ENCODE assay signal across 20 cellular contexts in genomic region chr21:37717534-37717933, GRCh38.
"Had no signal": no experiment of that assay in that cellular context is flagged by ENCODE, and none has a peak within 500 bp of the region (broad histone marks: within the 10 kb centered on the region; RNA-seq: fewer than 3 reads in every experiment).

No MANE protein-coding gene starts in this region.

- H3K36me3 ChIP-seq: breast epithelium, left ventricle myocardium inferior, prostate gland, spleen, thyroid gland had no signal

- H3K4me1 ChIP-seq: breast epithelium, left ventricle myocardium inferior, prostate gland, spleen, thyroid gland had no signal

- H3K27ac ChIP-seq: breast epithelium, hepatocyte, left ventricle myocardium inferior, prostate gland, spleen, thyroid gland had no signal

- H3K27ac Mint-ChIP-seq: activated CD4-positive, alpha-beta memory T cell treated with anti-CD3 and anti-CD28 coated beads for 36 hours; activated naive CD8-positive, alpha-beta T cell treated with anti-CD3 and anti-CD28 coated beads for 36 hours; naive thymus-derived CD4-positive, alpha-beta T cell had no signal

- H3K4me1 Mint-ChIP-seq: activated naive CD8-positive, alpha-beta T cell treated with anti-CD3 and anti-CD28 coated beads for 36 hours; central memory CD8-positive, alpha-beta T cell; naive thymus-derived CD4-positive, alpha-beta T cell; neural crest cell had no signal

- H3K9me3 ChIP-seq: breast epithelium, prostate gland, spleen, thyroid gland had no signal

- H3K79me2 ChIP-seq: hepatocyte had no signal

- DNase-seq: activated CD4-positive, alpha-beta memory T cell treated with anti-CD3 and anti-CD28 coated beads for 36 hours; activated CD4-positive, alpha-beta T cell treated with anti-CD3 and anti-CD28 coated beads for 48 hours; activated naive CD4-positive, alpha-beta T cell treated with Interleukin-2 at 50 U/mL for 16 hours; activated naive CD8-positive, alpha-beta T cell treated with anti-CD3 and anti-CD28 coated beads for 36 hours; activated T-cell treated with anti-CD3 and anti-CD28 coated beads, Interleukin-2, amount 50 U/mL, for 48 hours; effector memory CD4-positive, alpha-beta T cell; glutamatergic neuron; left ventricle myocardium inferior; naive thymus-derived CD4-positive, alpha-beta T cell; spleen; stimulated activated CD4-positive, alpha-beta T cell treated with anti-CD3 and anti-CD28 coated beads, Interleukin-4, amount 100 ng/mL, for 24 hours; stimulated activated naive CD8-positive, alpha-beta T cell treated with anti-CD3 and anti-CD28 coated beads, Interleukin-15, Interleukin-2, amounts not matched to agents 100 U/mL and 50 U/mL, for 24 hours; T-helper 9 cell; thyroid gland had no signal

- H3K4me3 Mint-ChIP-seq: activated CD4-positive, alpha-beta memory T cell treated with anti-CD3 and anti-CD28 coated beads for 36 hours; activated naive CD8-positive, alpha-beta T cell treated with anti-CD3 and anti-CD28 coated beads for 36 hours; central memory CD8-positive, alpha-beta T cell; naive thymus-derived CD4-positive, alpha-beta T cell; neural crest cell had no signal

- ATAC-seq: esophagus mucosa; naive thymus-derived CD4-positive, alpha-beta T cell; stimulated activated naive CD8-positive, alpha-beta T cell treated with anti-CD3 and anti-CD28 coated beads, Interleukin-15, Interleukin-2, amounts not matched to agents 100 U/mL and 50 U/mL, for 24 hours had no signal

- H3K9me3 Mint-ChIP-seq: activated CD4-positive, alpha-beta memory T cell treated with anti-CD3 and anti-CD28 coated beads for 36 hours; activated naive CD8-positive, alpha-beta T cell treated with anti-CD3 and anti-CD28 coated beads for 36 hours; central memory CD8-positive, alpha-beta T cell had no signal

- H3K36me3 Mint-ChIP-seq: activated CD4-positive, alpha-beta memory T cell treated with anti-CD3 and anti-CD28 coated beads for 36 hours; activated naive CD8-positive, alpha-beta T cell treated with anti-CD3 and anti-CD28 coated beads for 36 hours; naive thymus-derived CD4-positive, alpha-beta T cell had no signal

- H3K4me2 ChIP-seq: hepatocyte had no signal

- H3K4me3 ChIP-seq: breast epithelium, hepatocyte, left ventricle myocardium inferior, prostate gland, spleen, thyroid gland had no signal

- H2AFZ ChIP-seq: hepatocyte had no signal

- H3K27me3 ChIP-seq: breast epithelium, thyroid gland had no signal
